9 cellular contexts compared by ENCODE assay signal in the genomic region with DNA sequence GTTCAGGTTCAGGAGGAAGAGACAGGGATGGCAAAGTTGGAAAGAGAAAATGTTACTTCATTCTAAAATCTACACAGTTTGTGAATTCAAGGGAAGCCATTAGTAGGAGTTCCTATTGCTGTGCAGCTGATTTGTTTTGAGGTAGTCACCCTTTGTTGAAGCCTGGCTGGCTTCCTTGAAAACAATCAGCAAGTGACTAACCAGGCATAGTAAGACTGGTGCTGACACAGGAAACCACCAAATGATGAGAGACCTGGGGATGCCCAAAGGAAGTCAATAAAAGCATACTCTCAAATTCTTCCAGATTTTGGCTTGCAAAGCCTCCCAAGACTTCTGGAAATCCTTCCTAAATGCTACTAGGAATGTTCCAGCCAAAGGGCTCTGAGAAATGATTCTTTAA. TPM values are rescaled to one million over a fixed set of nuclear protein-coding genes. Genes with fewer than 3 reads are reported as not detected.
DNase-seq lines count a peak whose midpoint lies in the region; ATAC-seq, FAIRE-seq and TF ChIP-seq lines count a peak whose summit lies in the region.
"Had no signal": no experiment of that assay in that cellular context is flagged by ENCODE, and none has a peak within 500 bp of the region (broad histone marks: within the 10 kb centered on the region; RNA-seq: fewer than 3 reads in every experiment).

No MANE protein-coding gene starts in this region.

- H3K4me3 Mint-ChIP-seq in stimulated activated naive CD8-positive, alpha-beta T cell treated with anti-CD3 and anti-CD28 coated beads, Interleukin-15, Interleukin-2, amounts not matched to agents 100 ng/mL and 50 ng/mL, for 24 hours: peak overlapping the region; percentile 51
- H3K4me3 Mint-ChIP-seq: neural crest cell had no signal

- peak overlapping the region; percentile 16; the same call in 1 of the 2 replicates for H3K4me2 ChIP-seq in OCI-LY3 (ENCODE audit: low read length)

- H3K27me3 Mint-ChIP-seq in stimulated activated naive CD8-positive, alpha-beta T cell treated with anti-CD3 and anti-CD28 coated beads, Interleukin-15, Interleukin-2, amounts not matched to agents 100 ng/mL and 50 ng/mL, for 24 hours: no peaks in the 10 kb centered on the region

- ATAC-seq in GM18511 (IDR thresholded peaks at IDR 0.05; ENCODE audit: unreplicated experiment): peak; percentile 93
- ATAC-seq in HG02678 (IDR thresholded peaks at IDR 0.05; ENCODE audit: unreplicated experiment): peak; percentile 85

- no peak for TF ChIP-seq CTCF in OCI-LY3 (IDR thresholded peaks at IDR 0.05; ENCODE audit: low read depth, low read length)
- TF ChIP-seq CTCF in bronchial epithelial cell (IDR thresholded peaks at IDR 0.05; ENCODE audit: insufficient read depth, low read length, severe bottlenecking): no peak

- no peaks in the 10 kb centered on the region for H3K79me2 ChIP-seq in OCI-LY3 (ENCODE audit: low read length)

- peaks cover 57% of the 10 kb centered on the region for H3K4me1 Mint-ChIP-seq in stimulated activated naive CD8-positive, alpha-beta T cell treated with anti-CD3 and anti-CD28 coated beads, Interleukin-15, Interleukin-2, amounts not matched to agents 100 ng/mL and 50 ng/mL, for 24 hours (ENCODE audit: low read depth)
- H3K4me1 Mint-ChIP-seq: neural crest cell had no signal

- no peaks in the 10 kb centered on the region for H3K36me3 Mint-ChIP-seq in stimulated activated naive CD8-positive, alpha-beta T cell treated with anti-CD3 and anti-CD28 coated beads, Interleukin-15, Interleukin-2, amounts not matched to agents 100 ng/mL and 50 ng/mL, for 24 hours (ENCODE audit: low read depth)

- peak overlapping the region; percentile 93 for H3K27ac Mint-ChIP-seq in stimulated activated naive CD8-positive, alpha-beta T cell treated with anti-CD3 and anti-CD28 coated beads, Interleukin-15, Interleukin-2, amounts not matched to agents 100 ng/mL and 50 ng/mL, for 24 hours

- peak; percentile 88 for DNase-seq in bronchial epithelial cell (ENCODE audit: low read depth)
- DNase-seq in midbrain (lab: John Stamatoyannopoulos, UW): no peak
- no peak for DNase-seq in NCI-H146 (lab: John Stamatoyannopoulos, UW)
- no peak for DNase-seq in HT-29 (ENCODE audit: low spot score)

- H4K20me1 ChIP-seq in OCI-LY3 (ENCODE audit: insufficient read depth, low read length): no peaks in the 10 kb centered on the region

- no peaks in the 10 kb centered on the region for H3K27me3 ChIP-seq in OCI-LY3 (ENCODE audit: low read depth, low read length)
- H3K27me3 ChIP-seq in bronchial epithelial cell (ENCODE audit: control insufficient read depth, insufficient read depth, low read length): no peaks in the 10 kb centered on the region

- no peaks in the 10 kb centered on the region for H3K9me3 ChIP-seq in OCI-LY3 (ENCODE audit: insufficient read depth, low read length)

- H3K4me3 ChIP-seq in OCI-LY3 (ENCODE audit: low read length) (no peak overlapping the region), bronchial epithelial cell (ENCODE audit: low read depth, low read length) (no peak overlapping the region)

- FAIRE-seq in bronchial epithelial cell (lab: Jason Lieb, UNC): peak; percentile 99

- no peaks in the 10 kb centered on the region for H3K36me3 ChIP-seq in OCI-LY3 (replicated peaks; ENCODE audit: low read depth, low read length)
- H3K36me3 ChIP-seq in bronchial epithelial cell (ENCODE audit: control insufficient read depth, insufficient read depth, low read length): no peaks in the 10 kb centered on the region

- peaks cover 3% of the 10 kb centered on the region for H3K9me3 Mint-ChIP-seq in stimulated activated naive CD8-positive, alpha-beta T cell treated with anti-CD3 and anti-CD28 coated beads, Interleukin-15, Interleukin-2, amounts not matched to agents 100 ng/mL and 50 ng/mL, for 24 hours
- H3K9me3 Mint-ChIP-seq: neural crest cell had no signal

- H2AFZ ChIP-seq in OCI-LY3 (ENCODE audit: low read depth, low read length): no peak overlapping the region

- H3K4me1 ChIP-seq in OCI-LY3 (ENCODE audit: low read length): peaks cover 23% of the 10 kb centered on the region

- H3K9ac ChIP-seq in OCI-LY3 (ENCODE audit: low read length): no peak overlapping the region

- H3K27ac ChIP-seq in OCI-LY3 (ENCODE audit: low read length): no peak overlapping the region

RNA-seq across cellular contexts. Expression of gene PRDM8, which starts 23.9 kb away (rescaled TPM):
- 0.26 and 0.53 TPM in 2 replicates for total RNA-seq in bronchial epithelial cell
- 5.7 and 7.0 TPM in 2 replicates for total RNA-seq in HT-29 (2014; rRNA removed; shearing (Covaris generic))
